Comparison of ENCODE assay signal across 16 cellular contexts in the genomic region with DNA sequence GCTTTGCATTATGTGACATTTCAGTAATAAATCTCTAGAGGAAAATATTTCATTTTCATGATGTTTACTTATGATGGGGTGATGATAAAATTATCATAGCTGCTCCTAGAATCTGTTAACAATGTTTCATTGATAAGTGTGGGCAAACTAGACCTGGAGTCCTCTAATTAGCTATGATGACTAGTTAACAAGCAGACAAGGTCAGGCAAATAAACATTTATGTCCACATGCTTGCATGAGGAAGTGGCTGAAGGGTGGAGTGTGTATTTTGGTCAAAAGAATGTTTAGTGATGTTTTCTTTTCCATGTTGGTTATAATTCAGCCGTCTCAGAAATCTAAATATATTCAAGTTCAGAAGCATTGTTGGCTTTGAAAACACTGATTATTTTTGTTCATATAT.
DNase-seq lines count a peak whose midpoint lies in the region; ATAC-seq lines count a peak whose summit lies in the region.
"Had no signal": no experiment of that assay in that cellular context is flagged by ENCODE, and none has a peak within 500 bp of the region (broad histone marks: within the 10 kb centered on the region; RNA-seq: fewer than 3 reads in every experiment).

No MANE protein-coding gene starts in this region.

- peak; percentile 6 for DNase-seq in NCI-H146 (lab: John Stamatoyannopoulos, UW)
- no peak for DNase-seq in NCI-H146 treated with DMSO at 0.1 percent for 48 hours (lab: John Stamatoyannopoulos, UW; ENCODE audit: unreplicated experiment)
- DNase-seq in SK-N-MC (ENCODE audit: low read depth, low spot score) = no peak
- DNase-seq in fibroblast of peridontal ligament (ENCODE audit: extremely low read depth) = peak; percentile 58
- peak; percentile 13 for DNase-seq in renal cortical epithelial cell (ENCODE audit: low read depth)
- no peak for DNase-seq in NCI-H2029 treated with DMSO at 0.1 percent for 48 hours (lab: John Stamatoyannopoulos, UW)
- DNase-seq in RPMI8226 = no peak
- DNase-seq: activated naive CD8-positive, alpha-beta T cell treated with anti-CD3 and anti-CD28 coated beads, Interleukin-2, amount 10 ng/mL, durations not matched to agents 7 days and 5 days; activated T-cell treated with anti-CD3 and anti-CD28 coated beads, Interleukin-2, amount 50 U/mL, for 4 hours; CD8-positive, alpha-beta T cell; cerebellar nuclear complex; heart left ventricle; naive B cell had no signal

- peaks cover 3% of the 10 kb centered on the region; the same call in 1 of the 2 replicates for H3K9me3 ChIP-seq in SK-N-MC (ENCODE audit: low read depth, low read length)
- H3K9me3 ChIP-seq: prostate gland had no signal

- H3K9ac ChIP-seq in SK-N-MC (ENCODE audit: insufficient read length) = peak overlapping the region; percentile 5

- H3K4me3 ChIP-seq in SK-N-MC = 0 out of 2 replicates have a peak overlapping the region, but pooled peaks have one; percentile 29
- H3K4me3 ChIP-seq: heart left ventricle, prostate gland had no signal

- H3K27ac ChIP-seq in SK-N-MC = peak overlapping the region; percentile 98
- H3K27ac ChIP-seq: 22Rv1, prostate gland had no signal

- H3K36me3 ChIP-seq in SK-N-MC (ENCODE audit: insufficient read depth, low read length) = peaks cover 4% of the 10 kb centered on the region; the same call in 1 of the 2 replicates
- H3K36me3 ChIP-seq: heart left ventricle, prostate gland had no signal

- ATAC-seq in HG02588 (IDR thresholded peaks at IDR 0.05; ENCODE audit: unreplicated experiment) = no peak
- ATAC-seq: activated T-cell treated with anti-CD3 and anti-CD28 coated beads, Interleukin-2, amount 50 U/mL, for 4 hours; CD8-positive, alpha-beta T cell; heart left ventricle had no signal

Comparison
In these comparisons a context has a peak if more than half of its experiments do, and no peak if none do; other contexts are left out.
1. DNase-seq: peak in NCI-H146 (single experiment), fibroblast of peridontal ligament (single experiment) and renal cortical epithelial cell (single experiment); none in NCI-H146 treated with DMSO at 0.1 percent for 48 hours (single experiment), SK-N-MC (single experiment), NCI-H2029 treated with DMSO at 0.1 percent for 48 hours (single experiment) and RPMI8226 (single experiment).